In the genomic region with DNA sequence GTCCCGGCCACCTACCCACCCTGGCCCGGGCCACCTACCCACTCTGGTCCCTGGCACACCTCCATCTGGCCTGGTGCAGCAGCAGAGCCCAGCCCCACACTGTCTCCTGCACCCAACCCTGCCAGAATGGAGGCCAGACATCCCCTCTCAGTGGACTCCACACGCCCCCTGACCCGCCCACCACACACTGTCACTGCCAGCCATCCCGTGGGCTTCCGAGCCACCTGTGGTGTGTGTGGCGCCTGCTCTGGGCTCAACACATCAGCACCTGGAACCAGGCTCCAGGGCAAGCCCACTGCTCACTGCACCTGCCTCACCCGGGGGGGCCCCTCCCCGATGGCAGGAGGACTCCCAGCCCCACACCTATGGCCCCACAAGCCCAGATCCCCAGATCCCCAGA, we compare ENCODE assay signal across 6 cellular contexts.
"Had no signal": no experiment of that assay in that cellular context is flagged by ENCODE, and none has a peak within 500 bp of the region (broad histone marks: within the 10 kb centered on the region; RNA-seq: fewer than 3 reads in every experiment).

No MANE protein-coding gene starts in this region.

- H3K27ac Mint-ChIP-seq: GM23338 had no signal

- H3K36me3 ChIP-seq: HAP-1 had no signal

- H3K4me3 ChIP-seq: GM23338, HAP-1, K562 had no signal

- H3K4me3 Mint-ChIP-seq: GM23338 had no signal

- H3K4me1 Mint-ChIP-seq: GM23338 had no signal

- H3K9me3 ChIP-seq: HAP-1 had no signal

- H3K4me1 ChIP-seq: HAP-1 had no signal

- DNase-seq: IMR-90, KG1 had no signal

- ATAC-seq: GM23338, HCT116, K562 had no signal
